Comparison of ENCODE assay signal across 13 cellular contexts in genomic region chr17:33981713-33982601, GRCh38.
DNase-seq lines count a peak whose midpoint lies in the region; ATAC-seq and TF ChIP-seq lines count a peak whose summit lies in the region.
"Had no signal": no experiment of that assay in that cellular context is flagged by ENCODE, and none has a peak within 500 bp of the region (broad histone marks: within the 10 kb centered on the region; RNA-seq: fewer than 3 reads in every experiment).

No MANE protein-coding gene starts in this region.

- no peaks in the 10 kb centered on the region for H3K27me3 ChIP-seq in HL-60 (ENCODE audit: insufficient read depth, poor library complexity, severe bottlenecking)

- no peak for ATAC-seq in HG03342 (IDR thresholded peaks at IDR 0.05; ENCODE audit: unreplicated experiment)
- ATAC-seq: activated CD4-positive, alpha-beta T cell treated with anti-CD3 and anti-CD28 coated beads for 36 hours; activated T-cell treated with anti-CD3 and anti-CD28 coated beads, Interleukin-2, amount 50 U/mL, for 72 hours; stimulated activated naive CD8-positive, alpha-beta T cell treated with anti-CD3 and anti-CD28 coated beads, Interleukin-15, Interleukin-2, amounts not matched to agents 100 U/mL and 50 U/mL, for 24 hours had no signal

- H3K4me3 ChIP-seq in HL-60 (replicated peaks; ENCODE audit: insufficient read depth, low read length): no peak overlapping the region

- peak; percentile 67 for DNase-seq in COR-L47 (lab: John Stamatoyannopoulos, UW)
- DNase-seq in HL-60 (ENCODE audit: low read depth in 1 of 2, low spot score in 1 of 2): peak; percentile 23 to 44
- peak; percentile 56 for DNase-seq in NCI-H2171 (lab: John Stamatoyannopoulos, UW)
- DNase-seq in cerebellar cortex (ENCODE audit: low spot score): peak; percentile 4
- no peak for DNase-seq in kidney tubule cell (ENCODE audit: low spot score)
- DNase-seq in cerebellar nuclear complex (lab: John Stamatoyannopoulos, UW): no peak
- DNase-seq in HPDE6-E6E7 (ENCODE audit: extremely low spot score): no peak
- DNase-seq: activated CD4-positive, alpha-beta T cell treated with anti-CD3 and anti-CD28 coated beads for 36 hours; activated T-cell treated with anti-CD3 and anti-CD28 coated beads, Interleukin-2, amount 50 U/mL, for 72 hours; occipital lobe; stimulated activated naive CD8-positive, alpha-beta T cell treated with anti-CD3 and anti-CD28 coated beads, Interleukin-15, Interleukin-2, amounts not matched to agents 100 U/mL and 50 U/mL, for 24 hours had no signal

- no peak overlapping the region for H3K27ac ChIP-seq in HL-60 (replicated peaks)
- H3K27ac ChIP-seq: RWPE1 had no signal

- TF ChIP-seq CTCF in HL-60 (IDR thresholded peaks at IDR 0.05; ENCODE audit: insufficient read depth, low read length): no peak

Comparison
In these comparisons a context has a peak if more than half of its experiments do, and no peak if none do; other contexts are left out.
1. DNase-seq: peak in COR-L47 (single experiment), HL-60 (2 of 2), NCI-H2171 (single experiment) and cerebellar cortex (single experiment); none in kidney tubule cell (single experiment), cerebellar nuclear complex (0 of 2) and HPDE6-E6E7 (single experiment).